Comparison of ENCODE assay signal across 25 cellular contexts in the genomic region with DNA sequence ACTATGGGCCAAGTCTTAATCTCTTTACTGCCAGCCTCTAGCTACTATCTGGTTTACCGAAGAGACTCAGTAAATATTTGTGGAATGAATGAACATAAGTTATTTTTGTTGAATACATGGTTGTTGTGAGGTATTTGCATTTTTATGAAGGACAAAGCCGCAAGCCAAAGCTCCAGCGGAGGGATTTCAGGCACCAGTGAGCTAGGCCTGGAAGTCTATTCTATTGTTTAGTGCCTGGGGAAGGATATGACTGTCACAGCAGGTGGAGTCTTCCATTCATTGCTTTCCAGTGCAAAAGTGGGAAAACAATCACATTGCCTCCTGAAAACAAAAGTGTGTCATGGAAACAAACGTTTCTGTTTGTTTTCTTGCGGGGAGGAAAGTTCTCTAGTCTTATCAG.
DNase-seq lines count a peak whose midpoint lies in the region; ATAC-seq, FAIRE-seq and TF ChIP-seq lines count a peak whose summit lies in the region.
"Had no signal": no experiment of that assay in that cellular context is flagged by ENCODE, and none has a peak within 500 bp of the region (broad histone marks: within the 10 kb centered on the region; RNA-seq: fewer than 3 reads in every experiment).

No MANE protein-coding gene starts in this region.

- H3K36me3 Mint-ChIP-seq in nephron progenitor cell (ENCODE audit: low read depth): no peaks in the 10 kb centered on the region
- H3K36me3 Mint-ChIP-seq: CD8-positive, alpha-beta T cell had no signal

- H3K4me3 Mint-ChIP-seq in nephron progenitor cell: no peak overlapping the region
- H3K4me3 Mint-ChIP-seq: activated CD4-positive, alpha-beta T cell treated with anti-CD3 and anti-CD28 coated beads, Interleukin-2, amount 10 ng/mL, durations not matched to agents 24 days and 14 days; activated T-cell treated with anti-CD3 and anti-CD28 coated beads, Interleukin-2, amount 50 U/mL, for 72 hours; CD8-positive, alpha-beta T cell; T-helper 1 cell treated with Interleukin-12 subunit alpha and Interleukin-12 subunit beta and Interleukin-4 antibody, amounts not matched to agents 30 μg/mL and 1 μg/mL, for 36 hours had no signal

- peak; percentile 62 for DNase-seq in NCI-H2029 (lab: John Stamatoyannopoulos, UW)
- DNase-seq in NCI-H2029 treated with DMSO at 0.1 percent for 48 hours (lab: John Stamatoyannopoulos, UW): no peak
- peak; percentile 67 for DNase-seq in NCI-H526 treated with DMSO at 0.1 percent for 48 hours (lab: John Stamatoyannopoulos, UW)
- DNase-seq in endothelial cell of umbilical vein (ENCODE audit: low read depth, low spot score): no peak
- DNase-seq in nephron progenitor cell: no peak
- DNase-seq: activated CD4-positive, alpha-beta T cell treated with anti-CD3 and anti-CD28 coated beads, Interleukin-2, amount 10 ng/mL, durations not matched to agents 24 days and 14 days; activated naive CD4-positive, alpha-beta T cell treated with anti-CD3 and anti-CD28 coated beads, Interleukin-2, amount 50 U/mL, for 16 hours; activated T-cell treated with anti-CD3 and anti-CD28 coated beads, Interleukin-2, amount 50 U/mL, for 72 hours; caudate nucleus; CD8-positive, alpha-beta T cell; erythroblast; foreskin keratinocyte; GM23248; IMR-90; lower lobe of right lung; NCI-H1105 treated with DMSO at 0.1 percent for 48 hours; nucleus accumbens; stimulated activated CD4-positive, alpha-beta T cell treated with anti-CD3 and anti-CD28 coated beads, Interleukin-4, amount 100 ng/mL, for 24 hours; stimulated activated naive CD8-positive, alpha-beta T cell treated with anti-CD3 and anti-CD28 coated beads, Interleukin-15, Interleukin-2, amounts not matched to agents 100 U/mL and 50 U/mL, for 24 hours had no signal

- POLR2A ChIA-PET in endothelial cell of umbilical vein (lab: Charles Lee): no interaction called here

- peak overlapping the region; percentile 38 for H3K27ac Mint-ChIP-seq in nephron progenitor cell
- H3K27ac Mint-ChIP-seq: activated CD4-positive, alpha-beta T cell treated with anti-CD3 and anti-CD28 coated beads, Interleukin-2, amount 10 ng/mL, durations not matched to agents 24 days and 14 days; activated T-cell treated with anti-CD3 and anti-CD28 coated beads, Interleukin-2, amount 50 U/mL, for 72 hours; CD8-positive, alpha-beta T cell; T-helper 1 cell treated with Interleukin-12 subunit alpha and Interleukin-12 subunit beta and Interleukin-4 antibody, amounts not matched to agents 30 μg/mL and 1 μg/mL, for 36 hours had no signal

- intact Hi-C loops in endothelial cell of umbilical vein (cut with micrococcal nuclease): no loop called here

- no peak overlapping the region for H3K4me3 ChIP-seq in endothelial cell of umbilical vein (replicated peaks in 1 of 3; ENCODE audit: insufficient read depth in 1 of 3, low read depth in 1 of 3, low read length in 3 of 3)
- H3K4me3 ChIP-seq: GM23248, lower lobe of right lung had no signal

- H2AFZ ChIP-seq in endothelial cell of umbilical vein (ENCODE audit: low read depth, low read length): no peak overlapping the region
- H2AFZ ChIP-seq: GM23248 had no signal

- H4K20me1 ChIP-seq in endothelial cell of umbilical vein (replicated peaks; ENCODE audit: control insufficient read depth, extremely low read depth, insufficient read depth, low read length): no peaks in the 10 kb centered on the region

- H3K4me1 Mint-ChIP-seq in nephron progenitor cell: peaks cover 22% of the 10 kb centered on the region
- H3K4me1 Mint-ChIP-seq: activated CD4-positive, alpha-beta T cell treated with anti-CD3 and anti-CD28 coated beads, Interleukin-2, amount 10 ng/mL, durations not matched to agents 24 days and 14 days had no signal

- H3K9me1 ChIP-seq in endothelial cell of umbilical vein (replicated peaks; ENCODE audit: control insufficient read depth, extremely low read depth, insufficient read depth, low read length): no peaks in the 10 kb centered on the region

- no peaks in the 10 kb centered on the region for H3K9me3 ChIP-seq in endothelial cell of umbilical vein (replicated peaks; ENCODE audit: control insufficient read depth, insufficient read depth, low read length)
- H3K9me3 ChIP-seq: lower lobe of right lung, Peyer's patch had no signal

- H3K27me3 Mint-ChIP-seq in nephron progenitor cell (ENCODE audit: low read depth, poor library complexity): peaks cover 4% of the 10 kb centered on the region

- no peak for TF ChIP-seq POLR2A in endothelial cell of umbilical vein (IDR thresholded peaks at IDR 0.05; ENCODE audit: low read depth, low read length)

- BruUV-seq in endothelial cell of umbilical vein (replicated peaks; lab: Mats Ljungman, UMichigan): no TSS peak

- no peaks in the 10 kb centered on the region for H3K9me3 Mint-ChIP-seq in nephron progenitor cell
- H3K9me3 Mint-ChIP-seq: activated CD4-positive, alpha-beta T cell treated with anti-CD3 and anti-CD28 coated beads, Interleukin-2, amount 10 ng/mL, durations not matched to agents 24 days and 14 days; T-helper 1 cell treated with Interleukin-12 subunit alpha and Interleukin-12 subunit beta and Interleukin-4 antibody, amounts not matched to agents 30 μg/mL and 1 μg/mL, for 36 hours had no signal

- no peaks in the 10 kb centered on the region for H3K4me1 ChIP-seq in endothelial cell of umbilical vein (ENCODE audit: control insufficient read depth, extremely low read depth, insufficient read depth, low read length)
- H3K4me1 ChIP-seq: foreskin keratinocyte had no signal

- no peak overlapping the region for H3K4me2 ChIP-seq in endothelial cell of umbilical vein (ENCODE audit: insufficient read depth, low read length)

- no peaks in the 10 kb centered on the region for H3K79me2 ChIP-seq in endothelial cell of umbilical vein (ENCODE audit: control insufficient read depth, insufficient read depth, low read length)

- dilution Hi-C loops in endothelial cell of umbilical vein (cut with MboI; ENCODE audit: extremely low pct_ligation_motif_present, low sequenced_read_pairs): no loop called here

- CTCF ChIA-PET in endothelial cell of umbilical vein (lab: Charles Lee): no interaction called here

- H3K27ac ChIP-seq in endothelial cell of umbilical vein (ENCODE audit: insufficient read depth, low read depth, low read length): peak overlapping the region; percentile 9
- H3K27ac ChIP-seq: 22Rv1, foreskin keratinocyte, GM23248 had no signal

- H3K9ac ChIP-seq in endothelial cell of umbilical vein (replicated peaks; ENCODE audit: extremely low read depth, insufficient read depth, low read length): no peak overlapping the region
- H3K9ac ChIP-seq: GM23248 had no signal

- ATAC-seq in HG03520 (IDR thresholded peaks at IDR 0.05; ENCODE audit: unreplicated experiment): no peak
- no peak for ATAC-seq in GM21526 (IDR thresholded peaks at IDR 0.05; ENCODE audit: low FRiP score, unreplicated experiment)
- ATAC-seq in GM18519 (IDR thresholded peaks at IDR 0.05; ENCODE audit: low FRiP score, unreplicated experiment): no peak
- ATAC-seq: activated T-cell treated with anti-CD3 and anti-CD28 coated beads, Interleukin-2, amount 50 U/mL, for 72 hours; CD8-positive, alpha-beta T cell; foreskin keratinocyte had no signal

- no peak for FAIRE-seq in endothelial cell of umbilical vein (lab: Jason Lieb, UNC)

- H3K27me3 ChIP-seq in endothelial cell of umbilical vein (ENCODE audit: control insufficient read depth in 2 of 2, insufficient read depth in 2 of 2, low read length in 2 of 2): no peaks in the 10 kb centered on the region
- H3K27me3 ChIP-seq: foreskin keratinocyte, Peyer's patch had no signal

- TF ChIP-seq CTCF in endothelial cell of umbilical vein (IDR thresholded peaks at IDR 0.05; ENCODE audit: extremely low read depth in 1 of 2, insufficient read depth in 1 of 2, low read depth in 1 of 2, low read length in 2 of 2): no peak
- no peak for TF ChIP-seq CTCF in nephron progenitor cell (IDR thresholded peaks at IDR 0.05)

- H3K36me3 ChIP-seq in endothelial cell of umbilical vein (ENCODE audit: control insufficient read depth in 2 of 2, extremely low read depth in 1 of 2, insufficient read depth in 2 of 2, low read length in 2 of 2): no peaks in the 10 kb centered on the region
- H3K36me3 ChIP-seq: lower lobe of right lung, Peyer's patch had no signal

TF ChIP-seq in endothelial cell of umbilical vein, 7 proteins besides CTCF, POLR2A, EP300 and RAD21:
- TF ChIP-seq GATA2 (IDR thresholded peaks at IDR 0.05; ENCODE audit: insufficient read depth, insufficient read length, low read depth, low read length) (no peak), EZH2 (IDR thresholded peaks at IDR 0.05; ENCODE audit: borderline replicate concordance, low read depth, low read length, severe bottlenecking) (no peak), POLR2AphosphoS5 (IDR thresholded peaks at IDR 0.05; ENCODE audit: insufficient read depth, low read depth, low read length) (no peak), MYC (IDR thresholded peaks at IDR 0.05; ENCODE audit: low read depth, low read length) (no peak), FOS (IDR thresholded peaks at IDR 0.05; ENCODE audit: borderline replicate concordance, insufficient read depth, low read length) (no peak), JUN (IDR thresholded peaks at IDR 0.05; ENCODE audit: borderline replicate concordance, insufficient read depth, insufficient read length, low read depth) (no peak)
- TF ChIP-seq, protein P1, sequence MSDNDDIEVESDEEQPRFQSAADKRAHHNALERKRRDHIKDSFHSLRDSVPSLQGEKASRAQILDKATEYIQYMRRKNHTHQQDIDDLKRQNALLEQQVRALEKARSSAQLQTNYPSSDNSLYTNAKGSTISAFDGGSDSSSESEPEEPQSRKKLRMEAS (IDR thresholded peaks at IDR 0.05; ENCODE audit: insufficient read depth, insufficient read length): no peak

Comparison
In these comparisons a context has a peak if more than half of its experiments do, and no peak if none do; other contexts are left out.
1. DNase-seq: peak in NCI-H2029 (single experiment) and NCI-H526 treated with DMSO at 0.1 percent for 48 hours (single experiment); none in NCI-H2029 treated with DMSO at 0.1 percent for 48 hours (single experiment), endothelial cell of umbilical vein (single experiment) and nephron progenitor cell (single experiment).